Comparison of ENCODE assay signal across 18 cellular contexts in genomic region chr1:22619808-22620207, GRCh38. TPM values are rescaled to one million over a fixed set of nuclear protein-coding genes. Genes with fewer than 3 reads are reported as not detected.
"Had no signal": no experiment of that assay in that cellular context is flagged by ENCODE, and none has a peak within 500 bp of the region (broad histone marks: within the 10 kb centered on the region; RNA-seq: fewer than 3 reads in every experiment).

No MANE protein-coding gene starts in this region.

- H3K4me3 ChIP-seq: lower lobe of right lung, right lobe of liver, thoracic aorta, tibial nerve, upper lobe of left lung had no signal

- H3K27ac ChIP-seq: lower lobe of right lung, neutrophil, parathyroid adenoma, right lobe of liver, thoracic aorta, tibial nerve, upper lobe of left lung had no signal

- H2AFZ ChIP-seq: parathyroid adenoma had no signal

- H3K27me3 ChIP-seq: right lobe of liver had no signal

- DNase-seq: cortex of kidney; effector memory CD8-positive, alpha-beta T cell; erythroblast; head of caudate nucleus; left ventricle myocardium superior; lower lobe of right lung; naive thymus-derived CD8-positive, alpha-beta T cell; right lobe of liver; small intestine; stimulated activated CD4-positive, alpha-beta T cell treated with anti-CD3 and anti-CD28 coated beads, Interleukin-15, amount 100 ng/mL, for 24 hours; stimulated activated CD4-positive, alpha-beta T cell treated with anti-CD3 and anti-CD28 coated beads, Interleukin-2, amount 100 ng/mL, for 48 hours; stimulated activated naive B cell treated with anti-CD40 and anti-IgM and Interleukin-4, amounts not matched to agents 10 μg/mL and 1 μg/mL and 100 μg/mL, for 72 hours; upper lobe of left lung had no signal

- H3K9ac ChIP-seq: parathyroid adenoma had no signal

- ATAC-seq: left ventricle myocardium superior; lower lobe of right lung; naive thymus-derived CD8-positive, alpha-beta T cell; right lobe of liver; stimulated activated naive B cell treated with anti-CD40 and anti-IgM and Interleukin-4, amounts not matched to agents 10 μg/mL and 1 μg/mL and 100 μg/mL, for 72 hours had no signal

- H3K36me3 ChIP-seq: lower lobe of right lung, neutrophil, right lobe of liver, thoracic aorta, tibial nerve, upper lobe of left lung had no signal

- H3K4me1 ChIP-seq: lower lobe of right lung, parathyroid adenoma, right lobe of liver, tibial nerve, upper lobe of left lung had no signal

- H3K9me3 ChIP-seq: lower lobe of right lung, neutrophil, right lobe of liver, thoracic aorta, tibial nerve, upper lobe of left lung had no signal

- H3K79me2 ChIP-seq: parathyroid adenoma had no signal

RNA-seq across cellular contexts. Expression of gene C1QA, which starts 16.6 kb away (rescaled TPM):
- polyA plus RNA-seq: keratinocyte; naive thymus-derived CD8-positive, alpha-beta T cell had no signal

RNA-seq across cellular contexts. Expression of gene C1QC, which starts 23.6 kb away (rescaled TPM):
- polyA plus RNA-seq: keratinocyte; naive thymus-derived CD8-positive, alpha-beta T cell had no signal

RNA-seq across cellular contexts. Expression of gene C1QB, which starts 33.2 kb away (rescaled TPM):
- polyA plus RNA-seq: keratinocyte; naive thymus-derived CD8-positive, alpha-beta T cell had no signal

RNA-seq across cellular contexts. Expression of gene EPHA8, which starts 56.5 kb away (rescaled TPM):
- polyA plus RNA-seq: naive thymus-derived CD8-positive, alpha-beta T cell had no signal
